8 cellular contexts compared by ENCODE assay signal in genomic region chr6:26250806-26251075, GRCh38.
A peak's percentile ranks its signal among the peaks of the same experiment; 100 is the strongest.
DNase-seq lines count a peak whose midpoint lies in the region; ATAC-seq, FAIRE-seq and TF ChIP-seq lines count a peak whose summit lies in the region.

No MANE protein-coding gene starts in this region.

- H3K9me3 Mint-ChIP-seq in activated CD8-positive, alpha-beta memory T cell treated with anti-CD3 and anti-CD28 coated beads, Interleukin-2, amount 10 ng/mL, durations not matched to agents 7 days and 5 days (ENCODE audit: low read depth) = no peaks in the 10 kb centered on the region
- H3K9me3 Mint-ChIP-seq in natural killer cell = no peaks in the 10 kb centered on the region

- no peak overlapping the region for H2AK5ac ChIP-seq in H1 (ENCODE audit: low read depth, low read length)

- H2BK15ac ChIP-seq in H1 (ENCODE audit: low read length) = no peak overlapping the region

- TF ChIP-seq POLR2A in H1 (IDR thresholded peaks at IDR 0.05; ENCODE audit: control extremely low read depth in 1 of 2, low read depth in 2 of 2, low read length in 2 of 2) = no peak

- intact Hi-C loops in natural killer cell (cut with micrococcal nuclease) = loop anchor here (1.0 to 2.0 kb wide), 5 partner anchors 10 to 46 kb away; a partner anchor contains a TSS

- no peak for FAIRE-seq in H1 (lab: Jason Lieb, UNC)

- TF ChIP-seq EP300 in H1 (IDR thresholded peaks at IDR 0.05; ENCODE audit: borderline replicate concordance in 1 of 2, low read depth in 2 of 2, low read length in 2 of 2) = no peak

- peaks cover 6% of the 10 kb centered on the region for H3K36me3 Mint-ChIP-seq in activated CD8-positive, alpha-beta memory T cell treated with anti-CD3 and anti-CD28 coated beads, Interleukin-2, amount 10 ng/mL, durations not matched to agents 7 days and 5 days
- H3K36me3 Mint-ChIP-seq in natural killer cell = no peaks in the 10 kb centered on the region

- H3K79me2 ChIP-seq in H1 (ENCODE audit: control insufficient read depth in 1 of 2, insufficient read depth in 2 of 2, low read length in 2 of 2) = peaks cover 0 to 20% of the 10 kb centered on the region in 2 experiments; a peak in 3 of 4 replicates

- H4K20me1 ChIP-seq in H1 (replicated peaks in 1 of 2; ENCODE audit: control insufficient read depth in 1 of 2, insufficient read depth in 2 of 2, low read length in 2 of 2) = peaks cover 3 to 6% of the 10 kb centered on the region in 2 experiments

- no peaks in the 10 kb centered on the region for H3K36me3 ChIP-seq in H1 (ENCODE audit: control insufficient read depth in 2 of 4, insufficient read depth in 4 of 4, low read length in 3 of 4)

- no peak for ATAC-seq in activated CD8-positive, alpha-beta memory T cell treated with anti-CD3 and anti-CD28 coated beads, Interleukin-2, amount 10 ng/mL, durations not matched to agents 7 days and 5 days
- ATAC-seq in SK-N-SH treated with all-trans-retinoic acid at 6 μM for 48 hours (peak; percentile 23), natural killer cell (peak in 2 of 3 donors; percentile 8 to 9), GM19324 (IDR thresholded peaks at IDR 0.05; ENCODE audit: low FRiP score, unreplicated experiment) (no peak), HG03439 (IDR thresholded peaks at IDR 0.05; ENCODE audit: unreplicated experiment) (no peak)

- peak overlapping the region; percentile 97 for H3K27ac ChIP-seq in H1 (ENCODE audit: low read depth, low read length)

- H3K56ac ChIP-seq in H1 (replicated peaks; ENCODE audit: insufficient read length, low read depth, low read length) = peak overlapping the region; percentile 25

- no peaks in the 10 kb centered on the region for H3K79me1 ChIP-seq in H1 (ENCODE audit: low read depth, low read length)

- H4K5ac ChIP-seq in H1 (ENCODE audit: insufficient read length, low read depth, low read length) = peak overlapping the region; percentile 77

- WGBS in H1 (ENCODE audit: extremely low coverage in 1 of 2, insufficient coverage in 1 of 2, insufficient read length in 1 of 2, insufficient replicate concordance in 2 of 2, low coverage in 1 of 2, low lambda C conversion rate in 2 of 2, missing lambda C conversion rate in 1 of 2), 2 experiments = 1% methylated on average over 7 of the region's 7 CpGs; no CpG with 5 or more reads in 1 of the 2 experiments

- H3K23me2 ChIP-seq in H1 (ENCODE audit: low read depth, low read length) = peaks cover 4% of the 10 kb centered on the region

- TF ChIP-seq RAD21 in H1 (IDR thresholded peaks at IDR 0.05 in 1 of 2, conservative IDR thresholded peaks at IDR 0.05 in 1 of 2; ENCODE audit: low read depth in 2 of 2, low read length in 2 of 2) = no peak

- no peaks in the 10 kb centered on the region for H3K27me3 Mint-ChIP-seq in activated CD8-positive, alpha-beta memory T cell treated with anti-CD3 and anti-CD28 coated beads, Interleukin-2, amount 10 ng/mL, durations not matched to agents 7 days and 5 days
- no peaks in the 10 kb centered on the region for H3K27me3 Mint-ChIP-seq in natural killer cell (ENCODE audit: low read depth in 2 of 2)

- no peak overlapping the region for H2BK20ac ChIP-seq in H1 (ENCODE audit: low read length)

- peaks cover 0 to 5% (median 4%) of the 10 kb centered on the region in 4 experiments; a peak in 4 of 7 replicates for H3K4me1 ChIP-seq in H1 (replicated peaks in 1 of 4; ENCODE audit: control insufficient read depth in 3 of 4, insufficient read depth in 4 of 4, low read length in 3 of 4)

- H3K4me1 Mint-ChIP-seq in activated CD8-positive, alpha-beta memory T cell treated with anti-CD3 and anti-CD28 coated beads, Interleukin-2, amount 10 ng/mL, durations not matched to agents 7 days and 5 days = peaks cover 24% of the 10 kb centered on the region
- H3K4me1 Mint-ChIP-seq in natural killer cell = peaks cover 39 to 40% of the 10 kb centered on the region in 2 donors

- peak overlapping the region; percentile 100 for H3K27ac Mint-ChIP-seq in activated CD8-positive, alpha-beta memory T cell treated with anti-CD3 and anti-CD28 coated beads, Interleukin-2, amount 10 ng/mL, durations not matched to agents 7 days and 5 days
- peak overlapping the region; percentile 96 to 97 for H3K27ac Mint-ChIP-seq in natural killer cell

- no peak overlapping the region for H3K23ac ChIP-seq in H1 (ENCODE audit: insufficient read length)

- peak overlapping the region; percentile 76 to 81 for H3K4me2 ChIP-seq in H1 (ENCODE audit: insufficient read depth in 1 of 2, low read depth in 2 of 2, low read length in 2 of 2)

- DNase-seq in activated CD8-positive, alpha-beta memory T cell treated with anti-CD3 and anti-CD28 coated beads, Interleukin-2, amount 10 ng/mL, durations not matched to agents 7 days and 5 days = peak; percentile 60
- DNase-seq in activated CD8-positive, alpha-beta memory T cell treated with anti-CD3 and anti-CD28 coated beads, Interleukin-2, amount 50 U/mL, for 48 hours = no peak
- DNase-seq in H1 (ENCODE audit: low read depth in 1 of 2, low spot score in 2 of 2) = no peak
- no peak for DNase-seq in natural killer cell
- DNase-seq in amniotic stem cell (lab: John Stamatoyannopoulos, UW) = no peak

- peak overlapping the region; percentile 95 for H3K4me3 Mint-ChIP-seq in activated CD8-positive, alpha-beta memory T cell treated with anti-CD3 and anti-CD28 coated beads, Interleukin-2, amount 10 ng/mL, durations not matched to agents 7 days and 5 days
- H3K4me3 Mint-ChIP-seq in natural killer cell = peak overlapping the region; percentile 98

- no peak overlapping the region for H3K18ac ChIP-seq in H1 (ENCODE audit: extremely low read depth, low read length)

- H3K27me3 ChIP-seq in H1 (replicated peaks in 1 of 4; ENCODE audit: control insufficient read depth in 3 of 4, extremely low read depth in 1 of 4, insufficient read depth in 3 of 4, low read length in 3 of 4) = no peaks in the 10 kb centered on the region

- POLR2A ChIA-PET in H1 (lab: Charles Lee; ENCODE audit: partially characterized antibody) = interaction anchor here (0.7 to 6.0 kb wide), 42 partner anchors 20 to 1642 kb away, joined by 3 to 91 read pairs (median 7); a partner anchor contains a TSS

- no peaks in the 10 kb centered on the region; a peak in 1 of 4 replicates for H3K9me3 ChIP-seq in H1 (ENCODE audit: insufficient read depth in 2 of 2, low read depth in 1 of 2, low read length in 1 of 2)

- H4K8ac ChIP-seq in H1 (ENCODE audit: extremely low read depth, insufficient read depth, low read length) = no peak overlapping the region

- peak overlapping the region; percentile 100; the same call in 1 of the 2 replicates for H2BK5ac ChIP-seq in H1 (ENCODE audit: low read depth, low read length)

- H3K4ac ChIP-seq in H1 (replicated peaks; ENCODE audit: insufficient read length, low read depth, low read length) = no peak overlapping the region

- peak overlapping the region; percentile 75 to 98 (median 90) for H3K4me3 ChIP-seq in H1 (ENCODE audit: extremely low read depth in 1 of 4, insufficient read depth in 2 of 4, low read depth in 3 of 4, low read length in 4 of 4)

- H2BK120ac ChIP-seq in H1 (replicated peaks; ENCODE audit: low read depth, low read length) = no peak overlapping the region

- H2BK12ac ChIP-seq in H1 (ENCODE audit: low read depth, low read length) = no peak overlapping the region

- H4K91ac ChIP-seq in H1 (replicated peaks; ENCODE audit: insufficient read length, low read length) = no peak overlapping the region

- no peak overlapping the region for H3K14ac ChIP-seq in H1 (ENCODE audit: insufficient read length)

- CTCF ChIA-PET in activated CD8-positive, alpha-beta memory T cell treated with anti-CD3 and anti-CD28 coated beads, Interleukin-2, amount 10 ng/mL, durations not matched to agents 7 days and 5 days (lab: Charles Lee) = interaction anchor here (0.7 to 4.4 kb wide), 17 partner anchors 8 to 127 kb away, joined by 3 to 68 read pairs (median 8); a partner anchor contains a TSS
- CTCF ChIA-PET in H1 (lab: Charles Lee; ENCODE audit: partially characterized antibody) = interaction anchor here (1.0 to 2.6 kb wide), 8 partner anchors 9 to 62 kb away, joined by 3 to 20 read pairs (median 6); a partner anchor contains a TSS

- no peak overlapping the region for H2AFZ ChIP-seq in H1 (ENCODE audit: low read length)

- H3K9ac ChIP-seq in H1 (replicated peaks in 1 of 4; ENCODE audit: extremely low read depth in 1 of 4, low read depth in 3 of 4, low read length in 3 of 4) = peak overlapping the region in 3 of 4 experiments; percentile 94 to 98 (median 95); a peak in 5 of 7 replicates

- TF ChIP-seq CTCF in H1 (IDR thresholded peaks at IDR 0.05; ENCODE audit: control extremely low read depth in 1 of 3, insufficient read depth in 1 of 3, low read depth in 1 of 3, low read length in 3 of 3) (no peak), natural killer cell (IDR thresholded peaks at IDR 0.05) (no peak)

TF ChIP-seq in SK-N-SH treated with all-trans-retinoic acid at 6 μM for 48 hours, 23 proteins besides CTCF, POLR2A, EP300 and RAD21 (continues in another document):
- TF ChIP-seq ARNTL (CRISPR knock-in tag; IDR thresholded peaks at IDR 0.05; ENCODE audit: borderline replicate concordance, low read depth) (no peak), ZNF8 (CRISPR knock-in tag; IDR thresholded peaks at IDR 0.05) (no peak), CSDC2 (CRISPR knock-in tag; IDR thresholded peaks at IDR 0.05) (no peak), ZC3H10 (CRISPR knock-in tag; IDR thresholded peaks at IDR 0.05) (no peak), BACH2 (CRISPR knock-in tag; IDR thresholded peaks at IDR 0.05; ENCODE audit: borderline replicate concordance) (no peak)

TF ChIP-seq in H1, 55 proteins besides CTCF, POLR2A, EP300 and RAD21:
- no peak for TF ChIP-seq SP1 (IDR thresholded peaks at IDR 0.05; ENCODE audit: low read depth, low read length)
- no peak for TF ChIP-seq KDM1A (IDR thresholded peaks at IDR 0.05; ENCODE audit: borderline replicate concordance, low read length)
- TF ChIP-seq GABPA (IDR thresholded peaks at IDR 0.05; ENCODE audit: borderline replicate concordance, insufficient read depth, low read length) = no peak
- no peak for TF ChIP-seq CBX5 (IDR thresholded peaks at IDR 0.05; ENCODE audit: low read depth, low read length)
- TF ChIP-seq SIN3A (conservative IDR thresholded peaks at IDR 0.05 in 1 of 2, IDR thresholded peaks at IDR 0.05 in 1 of 2; ENCODE audit: low read depth in 1 of 2, low read length in 2 of 2) = peak in 1 of 2 experiments; percentile 83; a peak in 1 of 4 replicates
TF ChIP-seq in H1: peak in this region for 1.

Comparison
In these comparisons a context has a peak if more than half of its experiments do, and no peak if none do; other contexts are left out.
1. ATAC-seq: peak in SK-N-SH treated with all-trans-retinoic acid at 6 μM for 48 hours (single experiment) and natural killer cell (2 of 3); none in activated CD8-positive, alpha-beta memory T cell treated with anti-CD3 and anti-CD28 coated beads, Interleukin-2, amount 10 ng/mL, durations not matched to agents 7 days and 5 days (single experiment), GM19324 (single experiment) and HG03439 (single experiment).